In genomic region chr2:134272831-134273230, GRCh38 we compare ENCODE assay signal across 29 cellular contexts.
"Had no signal": no experiment of that assay in that cellular context is flagged by ENCODE, and none has a peak within 500 bp of the region (broad histone marks: within the 10 kb centered on the region; RNA-seq: fewer than 3 reads in every experiment).

No MANE protein-coding gene starts in this region.

- H3K36me3 ChIP-seq: pancreas, right atrium auricular region had no signal

- DNase-seq: activated CD4-positive, alpha-beta T cell treated with anti-CD3 and anti-CD28 coated beads for 48 hours; activated CD8-positive, alpha-beta memory T cell treated with anti-CD3 and anti-CD28 coated beads, Interleukin-2, amount 10 ng/mL, durations not matched to agents 7 days and 5 days; activated CD8-positive, alpha-beta T cell treated with anti-CD3 and anti-CD28 coated beads for 36 hours; activated gamma-delta T cell treated with Interleukin-2 at 50 U/mL for 16 hours; activated T-cell treated with anti-CD3 and anti-CD28 coated beads for 4 hours; central memory CD4-positive, alpha-beta T cell; dorsolateral prefrontal cortex; effector memory CD8-positive, alpha-beta T cell; foreskin melanocyte; hippocampal formation; kidney glomerular epithelial cell; left lung; midbrain; pancreas; psoas muscle; stimulated activated CD4-positive, alpha-beta T cell treated with anti-CD3 and anti-CD28 coated beads, Interleukin-4, amount 100 ng/mL, for 24 hours; stomach; T-helper 1 cell; T-helper 9 cell had no signal

- H3K4me1 ChIP-seq: left lung, psoas muscle, suprapubic skin had no signal

- H3K9me3 Mint-ChIP-seq: activated CD8-positive, alpha-beta T cell treated with anti-CD3 and anti-CD28 coated beads for 36 hours; activated T-helper 1 cell treated with anti-CD3 and anti-CD28 coated beads, Interleukin-12 subunit alpha, Interleukin-12 subunit beta, Interleukin-2, Interleukin-4 antibody, amounts not matched to agents 30 ng/mL and 10 ng/mL and 1 ng/mL, durations not matched to agents 14 hours and 24 hours and 36 hours; effector memory CD8-positive, alpha-beta T cell; natural killer cell treated with Interleukin-12 subunit alpha and Interleukin-12 subunit beta and Interleukin-15 and Interleukin-18, amount 100 ng/mL, for 72 hours had no signal

- H3K27me3 Mint-ChIP-seq: activated CD8-positive, alpha-beta T cell treated with anti-CD3 and anti-CD28 coated beads for 36 hours; activated naive CD8-positive, alpha-beta T cell; effector memory CD8-positive, alpha-beta T cell had no signal

- H3K9me3 ChIP-seq: left lung, pancreas, psoas muscle, right atrium auricular region, stomach, suprapubic skin, tibial nerve had no signal

- FAIRE-seq: astrocyte, colon, endothelial cell of umbilical vein, pancreas had no signal

- H3K27ac Mint-ChIP-seq: activated CD8-positive, alpha-beta memory T cell treated with anti-CD3 and anti-CD28 coated beads, Interleukin-2, amount 10 ng/mL, durations not matched to agents 7 days and 5 days; activated T-helper 1 cell treated with anti-CD3 and anti-CD28 coated beads, Interleukin-12 subunit alpha, Interleukin-12 subunit beta, Interleukin-2, Interleukin-4 antibody, amounts not matched to agents 30 ng/mL and 10 ng/mL and 1 ng/mL, durations not matched to agents 14 hours and 24 hours and 36 hours; natural killer cell treated with Interleukin-12 subunit alpha and Interleukin-12 subunit beta and Interleukin-15 and Interleukin-18, amount 100 ng/mL, for 72 hours had no signal

- H3K4me3 ChIP-seq: dorsolateral prefrontal cortex, left lung, pancreas, psoas muscle, right atrium auricular region, stomach, suprapubic skin, tibial nerve had no signal

- H3K27ac ChIP-seq: dorsolateral prefrontal cortex, left lung, pancreas, psoas muscle, stomach, suprapubic skin, tibial nerve had no signal

- H3K4me3 Mint-ChIP-seq: activated CD8-positive, alpha-beta memory T cell treated with anti-CD3 and anti-CD28 coated beads, Interleukin-2, amount 10 ng/mL, durations not matched to agents 7 days and 5 days; activated CD8-positive, alpha-beta T cell treated with anti-CD3 and anti-CD28 coated beads for 36 hours; activated naive CD8-positive, alpha-beta T cell; activated T-helper 1 cell treated with anti-CD3 and anti-CD28 coated beads, Interleukin-12 subunit alpha, Interleukin-12 subunit beta, Interleukin-2, Interleukin-4 antibody, amounts not matched to agents 30 ng/mL and 10 ng/mL and 1 ng/mL, durations not matched to agents 14 hours and 24 hours and 36 hours; effector memory CD8-positive, alpha-beta T cell; natural killer cell treated with Interleukin-12 subunit alpha and Interleukin-12 subunit beta and Interleukin-15 and Interleukin-18, amount 100 ng/mL, for 72 hours had no signal

- ATAC-seq: activated CD8-positive, alpha-beta memory T cell treated with anti-CD3 and anti-CD28 coated beads, Interleukin-2, amount 10 ng/mL, durations not matched to agents 7 days and 5 days; activated CD8-positive, alpha-beta T cell treated with anti-CD3 and anti-CD28 coated beads for 36 hours; effector memory CD8-positive, alpha-beta T cell; esophagus mucosa; left lung; natural killer cell treated with Interleukin-12 subunit alpha and Interleukin-12 subunit beta and Interleukin-15 and Interleukin-18, amount 100 ng/mL, for 72 hours; pancreas; psoas muscle had no signal

- H3K27me3 ChIP-seq: dorsolateral prefrontal cortex, left lung, pancreas, right atrium auricular region, stomach, suprapubic skin, tibial nerve had no signal
